In the genomic region with DNA sequence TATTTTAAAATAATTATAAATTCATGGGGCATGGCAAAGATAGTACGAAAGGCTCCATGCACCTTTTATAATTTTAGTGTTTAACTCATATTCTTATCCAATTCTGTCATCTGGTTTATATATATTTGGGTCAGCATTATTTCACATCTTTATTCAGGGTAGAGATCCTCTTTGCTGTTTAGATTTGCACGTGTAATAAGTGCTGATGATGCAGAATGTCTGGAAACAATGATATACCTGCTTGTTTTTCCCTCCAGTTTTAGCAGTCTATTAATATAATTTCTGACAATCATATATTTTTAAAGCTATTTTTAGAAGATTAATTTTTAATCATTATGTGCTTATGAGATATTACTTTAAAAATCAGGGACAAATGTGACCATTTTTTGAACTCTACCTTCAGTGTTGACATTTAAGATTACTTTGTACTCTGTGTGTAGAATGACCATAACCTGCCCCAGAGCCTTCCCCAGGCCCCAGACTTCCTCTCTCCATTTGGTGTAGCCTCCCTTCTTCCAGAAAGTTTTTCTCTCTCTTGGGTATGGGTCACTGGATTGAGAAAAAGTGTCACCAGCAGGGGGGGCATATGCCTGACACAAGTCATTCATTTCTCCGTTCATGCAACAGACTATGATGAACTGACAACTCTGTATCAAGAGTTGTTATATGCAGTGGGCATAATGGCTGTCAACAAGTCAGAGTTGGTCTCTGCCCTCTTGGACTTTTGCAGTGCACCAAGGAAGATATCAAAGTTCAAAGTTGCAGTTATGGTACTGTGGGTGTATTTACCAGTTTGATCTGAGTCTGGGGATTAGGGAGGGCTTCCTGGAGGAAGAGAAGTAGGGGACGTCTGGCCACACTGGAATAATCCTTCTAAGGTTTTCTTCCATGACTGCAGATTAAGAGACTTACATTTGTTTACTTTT, we compare ENCODE assay signal across 9 cellular contexts.
DNase-seq lines count a peak whose midpoint lies in the region; ATAC-seq and TF ChIP-seq lines count a peak whose summit lies in the region.
"Had no signal": no experiment of that assay in that cellular context is flagged by ENCODE, and none has a peak within 500 bp of the region (broad histone marks: within the 10 kb centered on the region; RNA-seq: fewer than 3 reads in every experiment).

No MANE protein-coding gene starts in this region.

- POLR2A ChIA-PET in HEK293T (lab: Yijun Ruan, JAX), result no interaction called here

- intact Hi-C loops in ascending aorta (cut with DNase I), result no loop called here

- peak; percentile 35 for DNase-seq in D341Med (ENCODE audit: low spot score)
- peak; percentile 26 for DNase-seq in HEK293T (ENCODE audit: extremely low spot score)
- DNase-seq in ascending aorta (ENCODE audit: low spot score in 2 of 2), result no peak
- no peak for DNase-seq in NCI-H1092 treated with DMSO at 0.1 percent for 48 hours (lab: John Stamatoyannopoulos, UW)
- DNase-seq in caudate nucleus (lab: John Stamatoyannopoulos, UW), result no peak
- DNase-seq: NCI-H1092 had no signal

- H3K36me3 ChIP-seq in ascending aorta, result no peaks in the 10 kb centered on the region
- H3K36me3 ChIP-seq in liver (ENCODE audit: control insufficient read depth in 4 of 4, insufficient read depth in 3 of 4, low read depth in 1 of 4, low read length in 3 of 4), result no peaks in the 10 kb centered on the region

- H3K27me3 ChIP-seq in ascending aorta (no peaks in the 10 kb centered on the region), liver (ENCODE audit: control insufficient read depth in 4 of 4, insufficient read depth in 4 of 4, low read length in 3 of 4) (no peaks in the 10 kb centered on the region)

- WGBS in liver, result 40% methylated on average over 4 of the region's 4 CpGs

- CTCF ChIA-PET in HEK293T (lab: Yijun Ruan, JAX), result no interaction called here

- no peak overlapping the region for H3K9ac ChIP-seq in liver (ENCODE audit: low read depth in 1 of 2, low read length in 2 of 2)

- no peaks in the 10 kb centered on the region for H3K9me3 ChIP-seq in ascending aorta
- no peaks in the 10 kb centered on the region for H3K9me3 ChIP-seq in liver (ENCODE audit: control insufficient read depth in 4 of 4, low read length in 3 of 4)

- H3K4me1 ChIP-seq in ascending aorta (peaks cover 0 to 2% of the 10 kb centered on the region in 2 donors), liver (ENCODE audit: control insufficient read depth in 4 of 4, insufficient read depth in 4 of 4, low read length in 3 of 4) (peaks cover 8 to 37% (median 30%) of the 10 kb centered on the region in 4 donors)

- TF ChIP-seq CTCF in ascending aorta (IDR thresholded peaks at IDR 0.05), result peak in 2 of 3 experiments; percentile 6 to 20
- peak; percentile 11 for TF ChIP-seq CTCF in liver (IDR thresholded peaks at IDR 0.05; ENCODE audit: low read depth, low read length, missing input control)

- ATAC-seq in HG02840 (IDR thresholded peaks at IDR 0.05; ENCODE audit: low FRiP score, unreplicated experiment), result no peak
- ATAC-seq in HG03135 (IDR thresholded peaks at IDR 0.05; ENCODE audit: unreplicated experiment), result no peak

- no peak for TF ChIP-seq RAD21 in liver (IDR thresholded peaks at IDR 0.05)

- no peak overlapping the region for H3K4me3 ChIP-seq in ascending aorta
- H3K4me3 ChIP-seq in liver (ENCODE audit: low read depth in 1 of 3, low read length in 3 of 3), result no peak overlapping the region

- H3K27ac ChIP-seq in ascending aorta (no peak overlapping the region), liver (ENCODE audit: low read depth in 1 of 2, low read length in 2 of 2) (peak overlapping the region in 1 of 2 donors; percentile 24), caudate nucleus (ENCODE audit: low read depth, low read length) (no peak overlapping the region)

TF ChIP-seq in HEK293T, 16 proteins besides CTCF, POLR2A, EP300 and RAD21:
- TF ChIP-seq FOXA1 (IDR thresholded peaks at IDR 0.05), result no peak
- TF ChIP-seq SP1 (IDR thresholded peaks at IDR 0.05), result no peak
- no peak for TF ChIP-seq BHLHE40 (IDR thresholded peaks at IDR 0.05; ENCODE audit: borderline replicate concordance)
- no peak for TF ChIP-seq NFRKB (IDR thresholded peaks at IDR 0.05)
- TF ChIP-seq ZNF384 (IDR thresholded peaks at IDR 0.05), result no peak

TF ChIP-seq in liver, 16 proteins besides CTCF, POLR2A, EP300 and RAD21:
- peak; percentile 91 for TF ChIP-seq HNF4G (IDR thresholded peaks at IDR 0.05)
- no peak for TF ChIP-seq FOXA1 (IDR thresholded peaks at IDR 0.05)
- TF ChIP-seq SP1 (IDR thresholded peaks at IDR 0.05), result peak; percentile 74
- TF ChIP-seq REST (IDR thresholded peaks at IDR 0.05), result peak; percentile 11
- no peak for TF ChIP-seq ATF3 (IDR thresholded peaks at IDR 0.05)
- TF ChIP-seq FOXA2 (IDR thresholded peaks at IDR 0.05), result peak; percentile 42
- TF ChIP-seq RXRA (IDR thresholded peaks at IDR 0.05), result peak; percentile 45 to 65
- TF ChIP-seq EGR1 (IDR thresholded peaks at IDR 0.05; ENCODE audit: low read depth in 2 of 2), result no peak
- TF ChIP-seq GABPA (IDR thresholded peaks at IDR 0.05 in 1 of 2, conservative IDR thresholded peaks at IDR 0.05 in 1 of 2), result no peak
- TF ChIP-seq JUND (IDR thresholded peaks at IDR 0.05), result peak in 1 of 2 donors; percentile 22
- TF ChIP-seq, protein P1, sequence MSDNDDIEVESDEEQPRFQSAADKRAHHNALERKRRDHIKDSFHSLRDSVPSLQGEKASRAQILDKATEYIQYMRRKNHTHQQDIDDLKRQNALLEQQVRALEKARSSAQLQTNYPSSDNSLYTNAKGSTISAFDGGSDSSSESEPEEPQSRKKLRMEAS (IDR thresholded peaks at IDR 0.05), result peak; percentile 56
- TF ChIP-seq ZBTB33 (IDR thresholded peaks at IDR 0.05), result peak; percentile 28
- TF ChIP-seq YY1 (IDR thresholded peaks at IDR 0.05), result peak; percentile 80
- no peak for TF ChIP-seq TAF1 (conservative IDR thresholded peaks at IDR 0.05)
- TF ChIP-seq NR2F2 (IDR thresholded peaks at IDR 0.05), result peak; percentile 19
- peak; percentile 98 to 99 for TF ChIP-seq HNF4A (conservative IDR thresholded peaks at IDR 0.05)
TF ChIP-seq in liver: peak in this region for 11.

Comparison
In these comparisons a context has a peak if more than half of its experiments do, and no peak if none do; other contexts are left out.
1. DNase-seq: peak in D341Med (single experiment) and HEK293T (single experiment); none in ascending aorta (0 of 2), NCI-H1092 treated with DMSO at 0.1 percent for 48 hours (single experiment) and caudate nucleus (0 of 61).